In the genomic region with DNA sequence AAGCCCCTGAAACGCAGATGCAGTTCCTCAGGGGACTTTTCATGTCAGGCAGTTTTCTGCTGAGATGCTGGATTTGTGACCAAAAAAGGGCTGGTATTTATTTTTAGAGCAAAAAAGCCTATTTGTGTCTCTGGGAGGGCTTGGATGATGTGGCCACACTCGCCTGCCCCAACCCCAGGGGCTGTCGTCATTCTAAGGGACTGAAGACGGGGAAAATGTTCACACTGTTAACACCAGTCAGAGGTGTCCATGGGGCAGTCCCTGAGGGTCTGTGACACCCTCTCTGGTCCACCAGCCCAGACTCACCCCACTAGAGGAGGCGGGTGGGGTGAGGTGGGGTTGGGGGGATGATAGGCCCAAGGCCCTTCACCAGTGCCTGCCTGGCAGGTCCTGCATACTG, we compare ENCODE assay signal across 15 cellular contexts. TPM values are rescaled to one million over a fixed set of nuclear protein-coding genes. Genes with fewer than 3 reads are reported as not detected.
DNase-seq lines count a peak whose midpoint lies in the region; TF ChIP-seq lines count a peak whose summit lies in the region.
"Had no signal": no experiment of that assay in that cellular context is flagged by ENCODE, and none has a peak within 500 bp of the region (broad histone marks: within the 10 kb centered on the region; RNA-seq: fewer than 3 reads in every experiment).

No MANE protein-coding gene starts in this region.

- no peak overlapping the region for H3K27ac Mint-ChIP-seq in glutamatergic neuron (ENCODE audit: unreplicated experiment)
- H3K27ac Mint-ChIP-seq: activated T-helper 2 cell treated with anti-CD3 and anti-CD28 coated beads, Interferon-gamma antibody, Interleukin-2, Interleukin-4, amounts not matched to agents 10 μg/mL and 5 μg/mL and 100 μg/mL, durations not matched to agents 14 hours and 24 hours and 36 hours; CD8-positive, alpha-beta T cell; stimulated activated memory B cell treated with anti-CD40 and anti-IgM and Interleukin-4, amounts not matched to agents 10 μg/mL and 1 μg/mL and 100 μg/mL, for 72 hours had no signal

- no peak overlapping the region for H3K4me2 ChIP-seq in OCI-LY7 (ENCODE audit: low read length)

- H3K4me1 ChIP-seq in OCI-LY7 (ENCODE audit: insufficient read depth, low read length, poor library complexity, severe bottlenecking): no peaks in the 10 kb centered on the region
- peaks cover 23 to 47% of the 10 kb centered on the region in 2 donors for H3K4me1 ChIP-seq in mucosa of rectum (ENCODE audit: control insufficient read depth in 2 of 2, insufficient read depth in 2 of 2, low read length in 2 of 2)

- peaks cover 15% of the 10 kb centered on the region for H3K9me3 Mint-ChIP-seq in glutamatergic neuron (ENCODE audit: unreplicated experiment)
- H3K9me3 Mint-ChIP-seq: activated T-helper 2 cell treated with anti-CD3 and anti-CD28 coated beads, Interferon-gamma antibody, Interleukin-2, Interleukin-4, amounts not matched to agents 10 μg/mL and 5 μg/mL and 100 μg/mL, durations not matched to agents 14 hours and 24 hours and 36 hours; CD8-positive, alpha-beta T cell; stimulated activated memory B cell treated with anti-CD40 and anti-IgM and Interleukin-4, amounts not matched to agents 10 μg/mL and 1 μg/mL and 100 μg/mL, for 72 hours had no signal

- POLR2A ChIA-PET in OCI-LY7 (lab: Charles Lee): no interaction called here

- BruUV-seq in OCI-LY7 (replicated peaks; lab: Mats Ljungman, UMichigan): TSS peak; percentile 15

- TF ChIP-seq CTCF in OCI-LY7 (conservative IDR thresholded peaks at IDR 0.05; ENCODE audit: low read length) (no peak), glutamatergic neuron (IDR thresholded peaks at IDR 0.05; ENCODE audit: partially characterized antibody, unreplicated experiment) (no peak)

- H3K4me3 ChIP-seq in OCI-LY7 (ENCODE audit: low read depth, low read length, poor library complexity, severe bottlenecking) (no peak overlapping the region), mucosa of rectum (ENCODE audit: low read length in 2 of 2) (no peak overlapping the region)

- H3K4me1 Mint-ChIP-seq in glutamatergic neuron (ENCODE audit: low read depth, unreplicated experiment): peaks cover 21% of the 10 kb centered on the region

- CTCF ChIA-PET in OCI-LY7 (lab: Charles Lee; ENCODE audit: unreplicated experiment): no interaction called here

- no peaks in the 10 kb centered on the region for H4K20me1 ChIP-seq in OCI-LY7 (ENCODE audit: insufficient read depth, low read length)

- no peaks in the 10 kb centered on the region for H3K9me2 ChIP-seq in OCI-LY7 (ENCODE audit: insufficient read depth, low read length)

- no peak overlapping the region for H3K4me3 Mint-ChIP-seq in glutamatergic neuron (ENCODE audit: unreplicated experiment)
- H3K4me3 Mint-ChIP-seq: CD8-positive, alpha-beta T cell; stimulated activated memory B cell treated with anti-CD40 and anti-IgM and Interleukin-4, amounts not matched to agents 10 μg/mL and 1 μg/mL and 100 μg/mL, for 72 hours had no signal

- DNase-seq in OCI-LY7 (ENCODE audit: low spot score) (no peak), substantia nigra (lab: John Stamatoyannopoulos, UW) (no peak), NCI-H2227 (lab: John Stamatoyannopoulos, UW; ENCODE audit: unreplicated experiment) (no peak), NCI-H2227 treated with DMSO at 0.1 percent for 48 hours (lab: John Stamatoyannopoulos, UW) (no peak), NCI-H748 (lab: John Stamatoyannopoulos, UW; ENCODE audit: unreplicated experiment) (no peak), glutamatergic neuron (no peak)
- DNase-seq: CD8-positive, alpha-beta T cell; cortex of kidney; Karpas-422; NCI-H524 had no signal

- H3K36me3 ChIP-seq in OCI-LY7 (ENCODE audit: insufficient read depth, low read length): peaks cover 93% of the 10 kb centered on the region
- peaks cover 63 to 67% of the 10 kb centered on the region in 2 donors for H3K36me3 ChIP-seq in mucosa of rectum (ENCODE audit: control insufficient read depth in 2 of 2, insufficient read depth in 2 of 2, low read length in 2 of 2)

- H3K27me3 Mint-ChIP-seq in glutamatergic neuron (ENCODE audit: unreplicated experiment): peaks cover 22% of the 10 kb centered on the region
- H3K27me3 Mint-ChIP-seq: stimulated activated memory B cell treated with anti-CD40 and anti-IgM and Interleukin-4, amounts not matched to agents 10 μg/mL and 1 μg/mL and 100 μg/mL, for 72 hours had no signal

- H3K9ac ChIP-seq in mucosa of rectum (ENCODE audit: low read depth in 1 of 2, low read length in 2 of 2): peak overlapping the region in 1 of 2 donors; percentile 14

- intact Hi-C loops in OCI-LY7 (cut with micrococcal nuclease; ENCODE audit: unreplicated experiment): loop anchor here (5.0 kb wide), 1 partner anchor 71 kb away; no protein-coding TSS in a partner anchor

- no peaks in the 10 kb centered on the region for H3K27me3 ChIP-seq in mucosa of rectum (ENCODE audit: control insufficient read depth in 2 of 2, insufficient read depth in 2 of 2, low read length in 2 of 2)

- H3K27ac ChIP-seq in OCI-LY7 (ENCODE audit: low read depth, low read length, poor library complexity, severe bottlenecking) (no peak overlapping the region), cingulate gyrus (ENCODE audit: low read depth, low read length) (peak overlapping the region; percentile 87), mucosa of rectum (ENCODE audit: low read depth in 2 of 2, low read length in 2 of 2) (peak overlapping the region; percentile 80 to 87), substantia nigra (ENCODE audit: low read depth, low read length, poor library complexity, severe bottlenecking) (peak overlapping the region; percentile 1)

- no peaks in the 10 kb centered on the region for H3K9me3 ChIP-seq in OCI-LY7 (ENCODE audit: low read length)
- H3K9me3 ChIP-seq in mucosa of rectum (ENCODE audit: control insufficient read depth in 2 of 2, low read length in 2 of 2): no peaks in the 10 kb centered on the region

- H2AFZ ChIP-seq in OCI-LY7 (ENCODE audit: low read length): no peak overlapping the region

- peaks cover 11% of the 10 kb centered on the region for H3K36me3 Mint-ChIP-seq in glutamatergic neuron (ENCODE audit: unreplicated experiment)

- H3K79me2 ChIP-seq in OCI-LY7 (ENCODE audit: insufficient read depth, low read depth, low read length): no peaks in the 10 kb centered on the region

RNA-seq across cellular contexts. Expression of a gene that starts 15.9 kb away (rescaled TPM):
- total RNA-seq in OCI-LY7 (2014; rRNA removed; shearing (Covaris generic)): 0.08 and 0.25 TPM in 2 replicates
- 0.67 and 0.74 TPM in 2 replicates for total RNA-seq in OCI-LY7 (2022)
- total RNA-seq in glutamatergic neuron (ENCODE audit: unreplicated experiment): 0.61 TPM
- total RNA-seq: glomerular endothelial cell had no signal

RNA-seq across cellular contexts. Expression of a gene that starts 47.3 kb away (rescaled TPM):
- total RNA-seq in OCI-LY7 (2014; rRNA removed; shearing (Covaris generic)): not detected in 2 replicates
- total RNA-seq in OCI-LY7 (2022) (0.25 and 0.28 TPM in 2 replicates), glutamatergic neuron (ENCODE audit: unreplicated experiment) (3.6 TPM)
- total RNA-seq: activated T-helper 2 cell treated with anti-CD3 and anti-CD28 coated beads, Interferon-gamma antibody, Interleukin-2, Interleukin-4, amounts not matched to agents 10 μg/mL and 5 μg/mL and 100 μg/mL, durations not matched to agents 14 hours and 24 hours and 36 hours; CD8-positive, alpha-beta T cell had no signal
